1 cellular context compared by ENCODE assay signal in the genomic region with DNA sequence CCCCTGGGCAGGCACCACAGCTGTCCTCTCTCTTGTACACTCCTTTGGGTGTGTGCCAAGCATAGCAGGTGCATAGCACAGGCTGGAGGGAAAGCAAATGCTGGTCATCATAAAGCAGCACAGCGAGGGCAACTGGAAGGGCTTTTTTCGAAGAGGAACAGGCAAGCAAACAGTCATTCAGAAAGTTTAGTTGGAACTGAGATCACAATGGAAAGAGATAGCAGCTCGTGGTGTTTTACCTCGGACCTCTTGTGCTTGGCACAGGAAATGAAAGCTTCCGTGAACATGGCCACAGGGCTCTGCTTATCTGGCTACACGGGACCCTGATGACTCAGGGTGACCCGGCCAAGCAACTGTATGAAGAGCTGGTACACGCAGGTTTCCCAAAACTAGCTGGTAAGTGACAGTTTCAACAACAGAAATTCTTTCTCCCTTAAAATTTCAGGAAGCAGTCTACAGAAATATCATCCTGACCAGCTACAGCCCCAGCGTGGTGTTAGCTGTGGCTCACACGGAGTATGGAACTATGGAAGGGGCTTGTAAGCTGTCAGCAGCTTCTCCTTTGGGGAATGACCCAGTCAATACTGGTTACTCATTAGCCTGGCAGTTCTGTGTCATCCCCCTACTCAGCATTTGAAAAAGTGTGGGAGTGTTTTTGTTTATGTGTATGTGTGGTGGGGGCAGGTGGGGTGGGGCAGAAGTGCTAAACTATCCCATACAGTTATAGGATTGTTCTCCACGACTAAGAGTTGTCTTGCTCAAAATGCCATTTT.
TF ChIP-seq lines count a peak whose summit lies in the region.

No MANE protein-coding gene starts in this region.

TF ChIP-seq in HepG2, 621 proteins besides CTCF, POLR2A, EP300 and RAD21 (continued from another document and continues in another):
- TF ChIP-seq ZNF703 (CRISPR knock-in tag; IDR thresholded peaks at IDR 0.05; ENCODE audit: borderline replicate concordance): no peak
- TF ChIP-seq SOX6 (IDR thresholded peaks at IDR 0.05): no peak
- peak; percentile 38 for TF ChIP-seq SOX6 (CRISPR knock-in tag; IDR thresholded peaks at IDR 0.05)
- TF ChIP-seq ZNF317 (CRISPR knock-in tag; IDR thresholded peaks at IDR 0.05): peak; percentile 72
- TF ChIP-seq WIZ (CRISPR knock-in tag; IDR thresholded peaks at IDR 0.05): 0 out of 2 replicates have a peak, but pooled peaks have one; percentile 35
- no peak for TF ChIP-seq HNRNPH1 (optimal IDR thresholded peaks at IDR 0.05; ENCODE audit: low read depth, low read length)
- TF ChIP-seq ZBTB8A (CRISPR knock-in tag; IDR thresholded peaks at IDR 0.05; ENCODE audit: borderline replicate concordance, low read depth): no peak
- TF ChIP-seq ZNF768 (CRISPR knock-in tag; IDR thresholded peaks at IDR 0.05): no peak; the same call in 1 of the 2 replicates
- TF ChIP-seq, protein P1, sequence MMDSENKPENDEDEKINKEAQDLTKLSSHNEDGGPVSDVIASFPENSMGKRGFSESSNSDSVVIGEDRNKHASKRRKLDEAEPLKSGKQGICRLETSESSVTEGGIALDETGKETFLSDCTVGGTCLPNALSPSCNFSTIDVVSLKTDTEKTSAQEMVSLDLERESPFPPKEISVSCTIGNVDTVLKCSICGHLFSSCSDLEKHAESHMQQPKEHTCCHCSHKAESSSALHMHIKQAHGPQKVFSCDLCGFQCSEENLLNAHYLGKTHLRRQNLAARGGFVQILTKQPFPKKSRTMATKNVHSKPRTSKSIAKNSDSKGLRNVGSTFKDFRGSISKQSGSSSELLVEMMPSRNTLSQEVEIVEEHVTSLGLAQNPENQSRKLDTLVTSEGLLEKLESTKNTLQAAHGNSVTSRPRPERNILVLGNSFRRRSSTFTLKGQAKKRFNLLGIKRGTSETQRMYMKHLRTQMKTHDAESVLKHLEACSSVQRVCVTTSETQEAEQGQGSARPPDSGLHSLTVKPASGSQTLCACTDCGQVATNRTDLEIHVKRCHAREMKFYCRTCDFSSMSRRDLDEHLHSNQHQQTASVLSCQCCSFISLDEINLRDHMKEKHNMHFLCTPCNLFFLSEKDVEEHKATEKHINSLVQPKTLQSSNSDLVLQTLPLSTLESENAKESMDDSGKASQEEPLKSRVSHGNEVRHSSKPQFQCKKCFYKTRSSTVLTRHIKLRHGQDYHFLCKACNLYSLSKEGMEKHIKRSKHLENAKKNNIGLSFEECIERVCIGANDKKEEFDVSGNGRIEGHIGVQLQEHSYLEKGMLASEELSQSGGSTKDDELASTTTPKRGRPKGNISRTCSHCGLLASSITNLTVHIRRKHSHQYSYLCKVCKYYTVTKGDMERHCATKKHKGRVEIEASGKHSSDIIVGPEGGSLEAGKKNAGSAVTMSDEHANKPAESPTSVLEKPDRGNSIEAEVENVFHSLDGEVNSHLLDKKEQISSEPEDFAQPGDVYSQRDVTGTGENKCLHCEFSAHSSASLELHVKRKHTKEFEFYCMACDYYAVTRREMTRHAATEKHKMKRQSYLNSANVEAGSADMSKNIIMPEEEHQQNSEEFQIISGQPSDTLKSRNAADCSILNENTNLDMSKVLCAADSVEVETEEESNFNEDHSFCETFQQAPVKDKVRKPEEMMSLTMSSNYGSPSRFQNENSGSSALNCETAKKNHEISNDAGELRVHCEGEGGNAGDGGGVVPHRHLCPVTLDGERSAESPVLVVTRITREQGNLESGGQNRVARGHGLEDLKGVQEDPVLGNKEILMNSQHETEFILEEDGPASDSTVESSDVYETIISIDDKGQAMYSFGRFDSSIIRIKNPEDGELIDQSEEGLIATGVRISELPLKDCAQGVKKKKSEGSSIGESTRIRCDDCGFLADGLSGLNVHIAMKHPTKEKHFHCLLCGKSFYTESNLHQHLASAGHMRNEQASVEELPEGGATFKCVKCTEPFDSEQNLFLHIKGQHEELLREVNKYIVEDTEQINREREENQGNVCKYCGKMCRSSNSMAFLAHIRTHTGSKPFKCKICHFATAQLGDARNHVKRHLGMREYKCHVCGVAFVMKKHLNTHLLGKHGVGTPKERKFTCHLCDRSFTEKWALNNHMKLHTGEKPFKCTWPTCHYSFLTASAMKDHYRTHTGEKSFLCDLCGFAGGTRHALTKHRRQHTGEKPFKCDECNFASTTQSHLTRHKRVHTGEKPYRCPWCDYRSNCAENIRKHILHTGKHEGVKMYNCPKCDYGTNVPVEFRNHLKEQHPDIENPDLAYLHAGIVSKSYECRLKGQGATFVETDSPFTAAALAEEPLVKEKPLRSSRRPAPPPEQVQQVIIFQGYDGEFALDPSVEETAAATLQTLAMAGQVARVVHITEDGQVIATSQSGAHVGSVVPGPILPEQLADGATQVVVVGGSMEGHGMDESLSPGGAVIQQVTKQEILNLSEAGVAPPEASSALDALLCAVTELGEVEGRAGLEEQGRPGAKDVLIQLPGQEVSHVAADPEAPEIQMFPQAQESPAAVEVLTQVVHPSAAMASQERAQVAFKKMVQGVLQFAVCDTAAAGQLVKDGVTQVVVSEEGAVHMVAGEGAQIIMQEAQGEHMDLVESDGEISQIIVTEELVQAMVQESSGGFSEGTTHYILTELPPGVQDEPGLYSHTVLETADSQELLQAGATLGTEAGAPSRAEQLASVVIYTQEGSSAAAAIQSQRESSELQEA (CRISPR knock-in tag; IDR thresholded peaks at IDR 0.05; ENCODE audit: not compliant biosample characterization): no peak
- no peak for TF ChIP-seq ZNF383 (CRISPR knock-in tag; IDR thresholded peaks at IDR 0.05; ENCODE audit: borderline replicate concordance)
- TF ChIP-seq, protein P2, sequence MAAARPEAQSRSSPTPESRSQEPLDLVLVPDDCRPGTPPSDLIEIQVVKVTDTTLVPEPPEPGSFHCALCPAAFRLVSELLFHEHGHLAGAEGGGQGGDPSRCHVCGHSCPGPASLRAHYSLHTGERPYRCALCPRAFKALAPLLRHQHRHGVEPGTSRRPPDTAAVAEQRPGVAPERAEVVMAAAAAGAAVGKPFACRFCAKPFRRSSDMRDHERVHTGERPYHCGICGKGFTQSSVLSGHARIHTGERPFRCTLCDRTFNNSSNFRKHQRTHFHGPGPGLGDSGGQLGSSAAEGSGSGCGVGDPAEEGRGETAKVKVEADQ (CRISPR knock-in tag; IDR thresholded peaks at IDR 0.05; ENCODE audit: borderline replicate concordance): no peak
- TF ChIP-seq ASH2L (IDR thresholded peaks at IDR 0.05; ENCODE audit: insufficient read length, low read depth, low read length): no peak
- TF ChIP-seq ZNF121 (CRISPR knock-in tag; IDR thresholded peaks at IDR 0.05): no peak
- TF ChIP-seq, protein P3, sequence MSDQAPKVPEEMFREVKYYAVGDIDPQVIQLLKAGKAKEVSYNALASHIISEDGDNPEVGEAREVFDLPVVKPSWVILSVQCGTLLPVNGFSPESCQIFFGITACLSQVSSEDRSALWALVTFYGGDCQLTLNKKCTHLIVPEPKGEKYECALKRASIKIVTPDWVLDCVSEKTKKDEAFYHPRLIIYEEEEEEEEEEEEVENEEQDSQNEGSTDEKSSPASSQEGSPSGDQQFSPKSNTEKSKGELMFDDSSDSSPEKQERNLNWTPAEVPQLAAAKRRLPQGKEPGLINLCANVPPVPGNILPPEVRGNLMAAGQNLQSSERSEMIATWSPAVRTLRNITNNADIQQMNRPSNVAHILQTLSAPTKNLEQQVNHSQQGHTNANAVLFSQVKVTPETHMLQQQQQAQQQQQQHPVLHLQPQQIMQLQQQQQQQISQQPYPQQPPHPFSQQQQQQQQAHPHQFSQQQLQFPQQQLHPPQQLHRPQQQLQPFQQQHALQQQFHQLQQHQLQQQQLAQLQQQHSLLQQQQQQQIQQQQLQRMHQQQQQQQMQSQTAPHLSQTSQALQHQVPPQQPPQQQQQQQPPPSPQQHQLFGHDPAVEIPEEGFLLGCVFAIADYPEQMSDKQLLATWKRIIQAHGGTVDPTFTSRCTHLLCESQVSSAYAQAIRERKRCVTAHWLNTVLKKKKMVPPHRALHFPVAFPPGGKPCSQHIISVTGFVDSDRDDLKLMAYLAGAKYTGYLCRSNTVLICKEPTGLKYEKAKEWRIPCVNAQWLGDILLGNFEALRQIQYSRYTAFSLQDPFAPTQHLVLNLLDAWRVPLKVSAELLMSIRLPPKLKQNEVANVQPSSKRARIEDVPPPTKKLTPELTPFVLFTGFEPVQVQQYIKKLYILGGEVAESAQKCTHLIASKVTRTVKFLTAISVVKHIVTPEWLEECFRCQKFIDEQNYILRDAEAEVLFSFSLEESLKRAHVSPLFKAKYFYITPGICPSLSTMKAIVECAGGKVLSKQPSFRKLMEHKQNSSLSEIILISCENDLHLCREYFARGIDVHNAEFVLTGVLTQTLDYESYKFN (CRISPR knock-in tag; conservative IDR thresholded peaks at IDR 0.05): peak; percentile 45
- TF ChIP-seq ZNF292 (CRISPR knock-in tag; IDR thresholded peaks at IDR 0.05; ENCODE audit: borderline replicate concordance, low read depth): 0 out of 2 replicates have a peak, but pooled peaks have one; percentile 40
- no peak for TF ChIP-seq ZKSCAN5 (CRISPR knock-in tag; IDR thresholded peaks at IDR 0.05)
- no peak for TF ChIP-seq MYNN (CRISPR knock-in tag; IDR thresholded peaks at IDR 0.05; ENCODE audit: low read depth)
- 0 out of 2 replicates have a peak, but pooled peaks have one; percentile 23 for TF ChIP-seq ZNF331 (CRISPR knock-in tag; IDR thresholded peaks at IDR 0.05)
- TF ChIP-seq PAF1 (CRISPR knock-in tag; IDR thresholded peaks at IDR 0.05): no peak
- no peak for TF ChIP-seq HOXA7 (CRISPR knock-in tag; IDR thresholded peaks at IDR 0.05)
- no peak for TF ChIP-seq ZNF709 (CRISPR knock-in tag; IDR thresholded peaks at IDR 0.05)
- no peak for TF ChIP-seq CEBPG (CRISPR knock-in tag; IDR thresholded peaks at IDR 0.05)
- no peak for TF ChIP-seq ZNF451 (CRISPR knock-in tag; IDR thresholded peaks at IDR 0.05)
- 0 out of 2 replicates have a peak, but pooled peaks have one; percentile 26 for TF ChIP-seq KAT8 (CRISPR knock-in tag; IDR thresholded peaks at IDR 0.05)
- TF ChIP-seq MAFF (IDR thresholded peaks at IDR 0.05; ENCODE audit: low read depth, low read length): 0 out of 2 replicates have a peak, but pooled peaks have one; percentile 2
- TF ChIP-seq, protein P4, sequence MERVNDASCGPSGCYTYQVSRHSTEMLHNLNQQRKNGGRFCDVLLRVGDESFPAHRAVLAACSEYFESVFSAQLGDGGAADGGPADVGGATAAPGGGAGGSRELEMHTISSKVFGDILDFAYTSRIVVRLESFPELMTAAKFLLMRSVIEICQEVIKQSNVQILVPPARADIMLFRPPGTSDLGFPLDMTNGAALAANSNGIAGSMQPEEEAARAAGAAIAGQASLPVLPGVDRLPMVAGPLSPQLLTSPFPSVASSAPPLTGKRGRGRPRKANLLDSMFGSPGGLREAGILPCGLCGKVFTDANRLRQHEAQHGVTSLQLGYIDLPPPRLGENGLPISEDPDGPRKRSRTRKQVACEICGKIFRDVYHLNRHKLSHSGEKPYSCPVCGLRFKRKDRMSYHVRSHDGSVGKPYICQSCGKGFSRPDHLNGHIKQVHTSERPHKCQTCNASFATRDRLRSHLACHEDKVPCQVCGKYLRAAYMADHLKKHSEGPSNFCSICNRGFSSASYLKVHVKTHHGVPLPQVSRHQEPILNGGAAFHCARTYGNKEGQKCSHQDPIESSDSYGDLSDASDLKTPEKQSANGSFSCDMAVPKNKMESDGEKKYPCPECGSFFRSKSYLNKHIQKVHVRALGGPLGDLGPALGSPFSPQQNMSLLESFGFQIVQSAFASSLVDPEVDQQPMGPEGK (CRISPR knock-in tag; IDR thresholded peaks at IDR 0.05): no peak
- no peak for TF ChIP-seq SRSF1 (optimal IDR thresholded peaks at IDR 0.05; ENCODE audit: low read depth, low read length)
- TF ChIP-seq, protein P5, sequence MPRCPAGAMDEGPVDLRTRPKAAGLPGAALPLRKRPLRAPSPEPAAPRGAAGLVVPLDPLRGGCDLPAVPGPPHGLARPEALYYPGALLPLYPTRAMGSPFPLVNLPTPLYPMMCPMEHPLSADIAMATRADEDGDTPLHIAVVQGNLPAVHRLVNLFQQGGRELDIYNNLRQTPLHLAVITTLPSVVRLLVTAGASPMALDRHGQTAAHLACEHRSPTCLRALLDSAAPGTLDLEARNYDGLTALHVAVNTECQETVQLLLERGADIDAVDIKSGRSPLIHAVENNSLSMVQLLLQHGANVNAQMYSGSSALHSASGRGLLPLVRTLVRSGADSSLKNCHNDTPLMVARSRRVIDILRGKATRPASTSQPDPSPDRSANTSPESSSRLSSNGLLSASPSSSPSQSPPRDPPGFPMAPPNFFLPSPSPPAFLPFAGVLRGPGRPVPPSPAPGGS (CRISPR knock-in tag; IDR thresholded peaks at IDR 0.05): no peak
- no peak for TF ChIP-seq ZNF589 (CRISPR knock-in tag; conservative IDR thresholded peaks at IDR 0.05)
- 0 out of 2 replicates have a peak, but pooled peaks have one; percentile 12 for TF ChIP-seq KMT2B (CRISPR knock-in tag; IDR thresholded peaks at IDR 0.05)
- 0 out of 2 replicates have a peak, but pooled peaks have one; percentile 39 for TF ChIP-seq IRF2 (CRISPR knock-in tag; IDR thresholded peaks at IDR 0.05)
- 0 out of 2 replicates have a peak, but pooled peaks have one; percentile 20 for TF ChIP-seq ERF (CRISPR knock-in tag; IDR thresholded peaks at IDR 0.05)
- TF ChIP-seq ZNF550 (CRISPR knock-in tag; IDR thresholded peaks at IDR 0.05; ENCODE audit: borderline replicate concordance): no peak
- peak; percentile 36; the same call in 1 of the 2 replicates for TF ChIP-seq DMAP1 (CRISPR knock-in tag; IDR thresholded peaks at IDR 0.05)
- no peak for TF ChIP-seq NR2F1 (CRISPR knock-in tag; IDR thresholded peaks at IDR 0.05)
- TF ChIP-seq JUND (CRISPR knock-in tag; IDR thresholded peaks at IDR 0.05): peak; percentile 11; the same call in 1 of the 2 replicates
- TF ChIP-seq NFIC (IDR thresholded peaks at IDR 0.05; ENCODE audit: low read length): 0 out of 2 replicates have a peak, but pooled peaks have one; percentile 34
- peak; percentile 37; the same call in 1 of the 2 replicates for TF ChIP-seq POLR2G (IDR thresholded peaks at IDR 0.05; ENCODE audit: low read depth, low read length)
- no peak for TF ChIP-seq ZNF792 (CRISPR knock-in tag; IDR thresholded peaks at IDR 0.05)
- TF ChIP-seq TEAD3 (CRISPR knock-in tag; optimal IDR thresholded peaks at IDR 0.05; ENCODE audit: borderline replicate concordance): no peak
- TF ChIP-seq, protein P6, sequence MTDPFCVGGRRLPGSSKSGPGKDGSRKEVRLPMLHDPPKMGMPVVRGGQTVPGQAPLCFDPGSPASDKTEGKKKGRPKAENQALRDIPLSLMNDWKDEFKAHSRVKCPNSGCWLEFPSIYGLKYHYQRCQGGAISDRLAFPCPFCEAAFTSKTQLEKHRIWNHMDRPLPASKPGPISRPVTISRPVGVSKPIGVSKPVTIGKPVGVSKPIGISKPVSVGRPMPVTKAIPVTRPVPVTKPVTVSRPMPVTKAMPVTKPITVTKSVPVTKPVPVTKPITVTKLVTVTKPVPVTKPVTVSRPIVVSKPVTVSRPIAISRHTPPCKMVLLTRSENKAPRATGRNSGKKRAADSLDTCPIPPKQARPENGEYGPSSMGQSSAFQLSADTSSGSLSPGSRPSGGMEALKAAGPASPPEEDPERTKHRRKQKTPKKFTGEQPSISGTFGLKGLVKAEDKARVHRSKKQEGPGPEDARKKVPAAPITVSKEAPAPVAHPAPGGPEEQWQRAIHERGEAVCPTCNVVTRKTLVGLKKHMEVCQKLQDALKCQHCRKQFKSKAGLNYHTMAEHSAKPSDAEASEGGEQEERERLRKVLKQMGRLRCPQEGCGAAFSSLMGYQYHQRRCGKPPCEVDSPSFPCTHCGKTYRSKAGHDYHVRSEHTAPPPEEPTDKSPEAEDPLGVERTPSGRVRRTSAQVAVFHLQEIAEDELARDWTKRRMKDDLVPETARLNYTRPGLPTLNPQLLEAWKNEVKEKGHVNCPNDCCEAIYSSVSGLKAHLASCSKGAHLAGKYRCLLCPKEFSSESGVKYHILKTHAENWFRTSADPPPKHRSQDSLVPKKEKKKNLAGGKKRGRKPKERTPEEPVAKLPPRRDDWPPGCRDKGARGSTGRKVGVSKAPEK (CRISPR knock-in tag; IDR thresholded peaks at IDR 0.05; ENCODE audit: borderline replicate concordance): no peak
- 0 out of 2 replicates have a peak, but pooled peaks have one; percentile 34 for TF ChIP-seq BHLHE40 (IDR thresholded peaks at IDR 0.05; ENCODE audit: low read length)
- no peak for TF ChIP-seq NPAS2 (CRISPR knock-in tag; IDR thresholded peaks at IDR 0.05; ENCODE audit: borderline replicate concordance)
- TF ChIP-seq ZBTB7A (CRISPR knock-in tag; IDR thresholded peaks at IDR 0.05): 0 out of 2 replicates have a peak, but pooled peaks have one; percentile 25
